8 cellular contexts compared by ENCODE assay signal in genomic region chr12:110613422-110613770, GRCh38. TPM values are rescaled to one million over a fixed set of nuclear protein-coding genes. Genes with fewer than 3 reads are reported as not detected.
DNase-seq lines count a peak whose midpoint lies in the region; ATAC-seq and TF ChIP-seq lines count a peak whose summit lies in the region.
"Not testable (repeated sequence)": the region's sequence is repeated elsewhere in the genome, so short reads cannot be mapped to it uniquely, and the experiment has no call there.

No MANE protein-coding gene starts in this region.

- peak overlapping the region; percentile 59 for H3K27ac Mint-ChIP-seq in Caco-2 (ENCODE audit: unreplicated experiment)
- not testable (repeated sequence) for H3K27ac Mint-ChIP-seq in WTC11

- not testable (repeated sequence) for DNase-seq in Caco-2; WTC11 (ENCODE audit: low spot score); brain microvascular endothelial cell; fibroblast of pulmonary artery (ENCODE audit: low read depth); right lobe of liver; thyroid gland

- H3K4me2 ChIP-seq in parathyroid adenoma (ENCODE audit: low read length), result peak overlapping the region; percentile 94

- H3K27ac ChIP-seq in KOPT-K1 (ENCODE audit: low read depth, low read length, poor library complexity, severe bottlenecking), result peak overlapping the region; percentile 72
- H3K27ac ChIP-seq in brain microvascular endothelial cell, result peak overlapping the region; percentile 86
- H3K27ac ChIP-seq in right lobe of liver, result peak overlapping the region; percentile 62 to 68 (median 66)
- not testable (repeated sequence) for H3K27ac ChIP-seq in parathyroid adenoma
- peak overlapping the region in 2 of 3 donors; percentile 64 to 68 for H3K27ac ChIP-seq in thyroid gland

- H3K27me3 ChIP-seq in Caco-2 (replicated peaks; ENCODE audit: control insufficient read depth, insufficient read depth, low read length); brain microvascular endothelial cell (replicated peaks); right lobe of liver; parathyroid adenoma (ENCODE audit: control insufficient read depth, insufficient read depth, low read length); thyroid gland: not testable (repeated sequence)

- H3K9me3 ChIP-seq in Caco-2; KOPT-K1 (ENCODE audit: insufficient read depth, low read length, poor library complexity, severe bottlenecking); right lobe of liver; parathyroid adenoma (ENCODE audit: control insufficient read depth, low read length); thyroid gland: not testable (repeated sequence)

- not testable (repeated sequence) for TF ChIP-seq CTCF in Caco-2 (IDR thresholded peaks at IDR 0.05; ENCODE audit: insufficient read depth in 1 of 2, low read depth in 1 of 2, low read length in 1 of 2, severe bottlenecking in 1 of 2, unreplicated experiment in 1 of 2); WTC11 (IDR thresholded peaks at IDR 0.05); brain microvascular endothelial cell (IDR thresholded peaks at IDR 0.05; ENCODE audit: low read depth, low read length, missing control alignments); fibroblast of pulmonary artery (IDR thresholded peaks at IDR 0.05; ENCODE audit: low read length, missing control alignments); right lobe of liver (IDR thresholded peaks at IDR 0.05); parathyroid adenoma (IDR thresholded peaks at IDR 0.05); thyroid gland (IDR thresholded peaks at IDR 0.05)

- H3K4me1 ChIP-seq in Caco-2, right lobe of liver, parathyroid adenoma, thyroid gland: not testable (repeated sequence)

- H2AFZ ChIP-seq in parathyroid adenoma, result peak overlapping the region; percentile 85

- intact Hi-C loops in Caco-2 (cut with micrococcal nuclease; ENCODE audit: unreplicated experiment); right lobe of liver (cut with DNase I); thyroid gland (cut with DNase I): not testable (repeated sequence)

- H3K4me1 Mint-ChIP-seq in Caco-2 (ENCODE audit: low read depth, unreplicated experiment); WTC11: not testable (repeated sequence)

- not testable (repeated sequence) for TF ChIP-seq POLR2A in right lobe of liver (IDR thresholded peaks at IDR 0.05); thyroid gland (IDR thresholded peaks at IDR 0.05)

- not testable (repeated sequence) for H3K79me2 ChIP-seq in parathyroid adenoma

- H3K9ac ChIP-seq in parathyroid adenoma, result not testable (repeated sequence)

- not testable (repeated sequence) for H3K27me3 Mint-ChIP-seq in Caco-2 (ENCODE audit: insufficient read depth, unreplicated experiment); WTC11 (ENCODE audit: low read depth)

- CTCF ChIA-PET in Caco-2 (lab: Charles Lee) (interaction anchor here (0.6 to 1.6 kb wide), 3 partner anchors 12 to 163 kb away, joined by 3 to 8 read pairs (median 3); partner anchors contain the start of gene ARPC3), WTC11 (lab: Charles Lee) (interaction anchor here (0.6 to 1.6 kb wide), 7 partner anchors 13 to 334 kb away, joined by 3 to 7 read pairs (median 6); partner anchors contain the start of genes ARPC3, FAM216A and GPN3)

- H3K4me3 Mint-ChIP-seq in Caco-2 (ENCODE audit: unreplicated experiment) (peak overlapping the region; percentile 81), WTC11 (peak overlapping the region; percentile 76)

- 73% methylated on average over 10 of the region's 12 CpGs for WGBS in right lobe of liver (ENCODE audit: insufficient coverage, low coverage, low lambda C conversion rate, missing lambda C conversion rate)
- WGBS in thyroid gland, 2 donors, result 62 to 72% methylated on average over 12 of the region's 12 CpGs

- peak overlapping the region; percentile 74 for H3K4me3 ChIP-seq in Caco-2 (ENCODE audit: low read depth, low read length)
- peak overlapping the region; percentile 75 for H3K4me3 ChIP-seq in brain microvascular endothelial cell (ENCODE audit: low read depth, low read length)
- H3K4me3 ChIP-seq in fibroblast of pulmonary artery (replicated peaks; ENCODE audit: low read depth, low read length), result peak overlapping the region; percentile 79
- H3K4me3 ChIP-seq in right lobe of liver, result peak overlapping the region; percentile 61 to 70 (median 65)
- H3K4me3 ChIP-seq in parathyroid adenoma (ENCODE audit: low read depth, low read length), result peak overlapping the region; percentile 89
- peak overlapping the region in 2 of 3 donors; percentile 69 to 77 for H3K4me3 ChIP-seq in thyroid gland (replicated peaks in 1 of 3)

- POLR2A ChIA-PET in Caco-2 (lab: Charles Lee), result interaction anchor here (0.5 to 0.7 kb wide), 3 partner anchors 29 to 182 kb away, joined by 3 to 8 read pairs (median 6); no protein-coding TSS in a partner anchor
- POLR2A ChIA-PET in WTC11 (lab: Charles Lee), result not testable (repeated sequence)

- H3K9me3 Mint-ChIP-seq in Caco-2 (ENCODE audit: unreplicated experiment); WTC11: not testable (repeated sequence)

- BruUV-seq in Caco-2 (replicated peaks; lab: Mats Ljungman, UMichigan), result not testable (repeated sequence)

- not testable (repeated sequence) for H3K36me3 Mint-ChIP-seq in Caco-2 (ENCODE audit: insufficient read depth, unreplicated experiment); WTC11

- not testable (repeated sequence) for H3K36me3 ChIP-seq in Caco-2 (ENCODE audit: control insufficient read depth, insufficient read depth, low read length); KOPT-K1 (ENCODE audit: insufficient read depth, low read length); brain microvascular endothelial cell (replicated peaks); right lobe of liver; parathyroid adenoma (ENCODE audit: control insufficient read depth, insufficient read depth, low read length); thyroid gland

- in situ Hi-C loops in brain microvascular endothelial cell (cut with HindIII; ENCODE audit: low pct_ligation_motif_present, low sequenced_read_pairs), result loop anchor here (25.0 kb wide), 1 partner anchor 101 kb away; the partner anchor contains the start of genes RAD9B and VPS29

- ATAC-seq in WTC11 (peak; percentile 22), right lobe of liver (peak in 1 of 4 donors; percentile 1)

TF ChIP-seq in WTC11, 78 proteins besides CTCF, POLR2A, EP300 and RAD21:
- TF ChIP-seq ZNF121 (CRISPR knock-in tag; IDR thresholded peaks at IDR 0.05), result peak; percentile 62; the same call in 1 of the 2 replicates
TF ChIP-seq in WTC11: peak in this region for 1; not testable (repeated sequence) for 77.

RNA-seq across cellular contexts. Expression of gene TCTN1, which starts 0.5 kb away (rescaled TPM):
- total RNA-seq in Caco-2 (2022) (13.6 and 13.8 TPM in 2 replicates), WTC11 (2021) (10.3 to 15.9 TPM (median 13.9 TPM) in 3 replicates), right lobe of liver (10 to 100 TPM in 4 of 6 experiments, 1 to 10 TPM in 2; 9.6 to 17.0 (median 10.8) TPM), thyroid gland (100 to 1,000 TPM in 3 of 4 donors, 10 to 100 TPM in 1; 98.8 to 204 (median 125) TPM)

RNA-seq across cellular contexts. Expression of gene PPTC7, which starts 30.3 kb away (rescaled TPM):
- total RNA-seq in Caco-2 (2022), result 18.2 and 19.0 TPM in 2 replicates
- total RNA-seq in WTC11 (2021), result 14.2 to 15.6 TPM (median 14.9 TPM) in 3 replicates
- total RNA-seq in right lobe of liver, result 10 to 100 TPM in 5 of 6 experiments, 1 to 10 TPM in 1; 6.3 to 15.0 (median 11.5) TPM
- total RNA-seq in thyroid gland, result 10 to 100 TPM; 15.8 to 28.9 (median 22.8) TPM
